12 cellular contexts compared by ENCODE assay signal in the genomic region with DNA sequence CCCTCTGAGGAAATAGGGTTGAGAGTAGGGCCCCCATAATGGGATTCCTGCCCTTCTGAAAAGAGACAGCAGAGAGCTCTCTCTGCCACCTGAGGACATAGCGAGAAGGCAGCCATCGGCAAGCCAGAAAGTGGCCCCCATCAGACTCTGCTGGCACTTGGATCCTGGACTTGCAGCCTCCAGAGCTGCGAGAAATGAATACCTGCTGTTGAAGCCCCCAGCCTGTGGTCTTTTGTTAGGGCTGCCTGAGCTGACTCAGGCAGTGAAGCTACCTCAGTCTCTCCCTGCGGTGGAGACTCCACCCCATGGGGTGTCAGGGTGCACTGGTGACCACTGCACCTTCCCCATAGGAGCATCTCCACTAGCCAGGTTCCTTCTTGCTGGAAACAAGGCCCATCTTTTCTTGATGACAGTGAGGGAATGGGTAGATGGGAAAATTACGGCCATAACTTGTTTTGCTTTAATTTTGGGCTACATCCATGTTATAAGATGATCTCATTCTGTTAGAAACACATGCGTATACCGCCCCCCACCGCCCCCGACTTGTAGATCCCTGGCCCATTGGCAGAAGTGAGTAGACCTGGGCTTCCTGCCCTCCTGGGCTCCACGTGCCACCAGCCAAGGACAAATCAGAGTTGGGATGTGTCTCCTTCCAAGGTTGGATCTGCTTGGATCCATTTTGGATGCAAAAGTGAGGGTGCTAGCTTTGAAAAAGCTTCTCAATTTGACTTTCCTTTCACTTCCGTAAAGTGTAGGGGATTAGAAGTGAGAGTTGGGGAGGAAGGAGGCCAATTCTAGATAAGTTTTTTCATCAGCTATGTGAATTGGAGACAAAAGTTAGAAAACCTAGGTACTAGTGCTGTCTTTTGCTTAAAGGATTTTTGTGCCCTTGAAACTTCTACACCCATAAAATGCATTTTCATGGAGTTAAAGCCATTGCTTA. TPM values are rescaled to one million over a fixed set of nuclear protein-coding genes. Genes with fewer than 3 reads are reported as not detected.
DNase-seq lines count a peak whose midpoint lies in the region; ATAC-seq and TF ChIP-seq lines count a peak whose summit lies in the region.
"Had no signal": no experiment of that assay in that cellular context is flagged by ENCODE, and none has a peak within 500 bp of the region (broad histone marks: within the 10 kb centered on the region; RNA-seq: fewer than 3 reads in every experiment).

No MANE protein-coding gene starts in this region.

- H3K27me3 Mint-ChIP-seq in CD8-positive, alpha-beta T cell (ENCODE audit: low read depth): no peaks in the 10 kb centered on the region

- no peaks in the 10 kb centered on the region for H3K27me3 ChIP-seq in CD8-positive, alpha-beta T cell (ENCODE audit: insufficient read depth, low read length)
- no peaks in the 10 kb centered on the region for H3K27me3 ChIP-seq in lung (ENCODE audit: control insufficient read depth, insufficient read depth)
- H3K27me3 ChIP-seq in HAP-1 (ENCODE audit: low read depth): no peaks in the 10 kb centered on the region
- H3K27me3 ChIP-seq: SJSA1 had no signal

- intact Hi-C loops in CD8-positive, alpha-beta T cell (cut with DNase I, micrococcal nuclease): loop anchor here in 1 of 2 experiments (5.0 to 10.0 kb wide), 3 partner anchors 40 to 757 kb away; no protein-coding TSS in a partner anchor

- H3K27ac ChIP-seq in CD8-positive, alpha-beta T cell (ENCODE audit: low read depth, low read length): no peak overlapping the region
- H3K27ac ChIP-seq in KOPT-K1 (ENCODE audit: low read depth, low read length, poor library complexity, severe bottlenecking): peak overlapping the region; percentile 56
- H3K27ac ChIP-seq in lung (ENCODE audit: low read depth in 1 of 2, low read length in 1 of 2): no peak overlapping the region
- H3K27ac ChIP-seq: SJSA1 had no signal

- POLR2A ChIA-PET in CD8-positive, alpha-beta T cell (lab: Charles Lee): interaction anchor here (0.7 to 1.5 kb wide), 9 partner anchors 10 to 307 kb away, joined by 3 to 6 read pairs (median 4); no protein-coding TSS in a partner anchor

- peak overlapping the region; percentile 57 for H3K4me3 Mint-ChIP-seq in CD8-positive, alpha-beta T cell

- CTCF ChIA-PET in CD8-positive, alpha-beta T cell (lab: Charles Lee): interaction anchor here (1.1 to 1.4 kb wide), 5 partner anchors 11 to 307 kb away, joined by 3 to 7 read pairs (median 5); no protein-coding TSS in a partner anchor

- H3K36me3 ChIP-seq in CD8-positive, alpha-beta T cell (ENCODE audit: insufficient read depth, low read length): no peaks in the 10 kb centered on the region
- peaks cover 7% of the 10 kb centered on the region; the same call in 1 of the 2 replicates for H3K36me3 ChIP-seq in KOPT-K1 (ENCODE audit: insufficient read depth, low read length)
- H3K36me3 ChIP-seq in lung (ENCODE audit: control insufficient read depth in 2 of 2, insufficient read depth in 2 of 2, low read length in 2 of 2): no peaks in the 10 kb centered on the region
- no peaks in the 10 kb centered on the region for H3K36me3 ChIP-seq in HAP-1 (replicated peaks)
- H3K36me3 ChIP-seq: SJSA1 had no signal

- peak in 1 of 7 experiments; percentile 48 for DNase-seq in CD8-positive, alpha-beta T cell
- peak; percentile 43 to 49 for DNase-seq in activated T-cell treated with anti-CD3 and anti-CD28 coated beads, Interleukin-2, amount 50 U/mL, for 48 hours
- DNase-seq in lung (ENCODE audit: low spot score): no peak
- DNase-seq in activated gamma-delta T cell treated with Interleukin-2 at 50 U/mL for 16 hours: no peak
- DNase-seq in HAP-1 (ENCODE audit: low spot score in 2 of 2): no peak
- DNase-seq in NCI-H2029 treated with DMSO at 0.1 percent for 48 hours (lab: John Stamatoyannopoulos, UW): no peak
- DNase-seq: EL; NCI-H1694 treated with DMSO at 0.1 percent for 48 hours; stimulated activated CD8-positive, alpha-beta memory T cell treated with anti-CD3 and anti-CD28 coated beads, Interleukin-4, amount 100 ng/mL, for 48 hours had no signal

- TF ChIP-seq CTCF in CD8-positive, alpha-beta T cell (IDR thresholded peaks at IDR 0.05): no peak
- no peak for TF ChIP-seq CTCF in lung (IDR thresholded peaks at IDR 0.05; ENCODE audit: control extremely low read depth, extremely low read depth)

- ATAC-seq in CD8-positive, alpha-beta T cell: no peak
- ATAC-seq in lung (ENCODE audit: insufficient read depth, low FRiP score): peak; percentile 48
- ATAC-seq in HG03196 (IDR thresholded peaks at IDR 0.05; ENCODE audit: unreplicated experiment): no peak

- H3K4me1 ChIP-seq in CD8-positive, alpha-beta T cell (ENCODE audit: insufficient read depth, low read length): peaks cover 98% of the 10 kb centered on the region
- H3K4me1 ChIP-seq in lung (ENCODE audit: control insufficient read depth in 2 of 2, insufficient read depth in 2 of 2, low read length in 2 of 2): peaks cover 10 to 28% of the 10 kb centered on the region in 2 donors
- H3K4me1 ChIP-seq in HAP-1: peaks cover 9% of the 10 kb centered on the region

- in situ Hi-C loops in HAP-1 (cut with MboI; ENCODE audit: low sequenced_read_pairs): no loop called here

- H3K4me1 Mint-ChIP-seq in CD8-positive, alpha-beta T cell (ENCODE audit: low read depth): peaks cover 96% of the 10 kb centered on the region

- H3K9me3 ChIP-seq in CD8-positive, alpha-beta T cell (ENCODE audit: low read length): no peaks in the 10 kb centered on the region
- no peaks in the 10 kb centered on the region for H3K9me3 ChIP-seq in KOPT-K1 (ENCODE audit: insufficient read depth, low read length, poor library complexity, severe bottlenecking)
- H3K9me3 ChIP-seq in lung (ENCODE audit: control insufficient read depth in 2 of 2, insufficient read depth in 1 of 2, low read length in 1 of 2): no peaks in the 10 kb centered on the region
- H3K9me3 ChIP-seq in HAP-1: no peaks in the 10 kb centered on the region
- H3K9me3 ChIP-seq: SJSA1 had no signal

- H3K9me3 Mint-ChIP-seq in CD8-positive, alpha-beta T cell: no peaks in the 10 kb centered on the region

- WGBS in lung, 2 donors: 88 to 90% methylated on average over 11 of the region's 11 CpGs

- H3K36me3 Mint-ChIP-seq in CD8-positive, alpha-beta T cell: peaks cover 38% of the 10 kb centered on the region

- peak overlapping the region; percentile 98 for H3K27ac Mint-ChIP-seq in CD8-positive, alpha-beta T cell

- peak overlapping the region; percentile 0 for H3K4me3 ChIP-seq in CD8-positive, alpha-beta T cell (ENCODE audit: low read depth, low read length)
- H3K4me3 ChIP-seq in lung (no peak overlapping the region), HAP-1 (no peak overlapping the region)
- H3K4me3 ChIP-seq: SJSA1 had no signal

RNA-seq across cellular contexts. Expression of gene NCK2, which starts 42.9 kb away (rescaled TPM):
- 10 to 100 TPM; 59.0 to 60.3 TPM for total RNA-seq in CD8-positive, alpha-beta T cell
- total RNA-seq in lung: 10 to 100 TPM; 32.3 to 54.4 TPM
- 10 to 100 TPM; 19.3 to 35.6 TPM for polyA plus RNA-seq in lung

Comparison
In these comparisons a context has a peak if more than half of its experiments do, and no peak if none do; other contexts are left out.
1. DNase-seq: peak in activated T-cell treated with anti-CD3 and anti-CD28 coated beads, Interleukin-2, amount 50 U/mL, for 48 hours (2 of 2); none in lung (single experiment), activated gamma-delta T cell treated with Interleukin-2 at 50 U/mL for 16 hours (single experiment), HAP-1 (0 of 2) and NCI-H2029 treated with DMSO at 0.1 percent for 48 hours (single experiment).